17 cellular contexts compared by ENCODE assay signal in genomic region chrX:23374291-23374690, GRCh38. TPM values are rescaled to one million over a fixed set of nuclear protein-coding genes. Genes with fewer than 3 reads are reported as not detected.
A peak's percentile ranks its signal among the peaks of the same experiment; 100 is the strongest.
DNase-seq lines count a peak whose midpoint lies in the region; ATAC-seq, FAIRE-seq and TF ChIP-seq lines count a peak whose summit lies in the region.
"Had no signal": no experiment of that assay in that cellular context is flagged by ENCODE, and none has a peak within 500 bp of the region (broad histone marks: within the 10 kb centered on the region; RNA-seq: fewer than 3 reads in every experiment).

No MANE protein-coding gene starts in this region.

- H3K9me3 ChIP-seq in astrocyte (ENCODE audit: insufficient read depth, low read depth, low read length), result no peaks in the 10 kb centered on the region

- no peak overlapping the region for H3K4me3 Mint-ChIP-seq in astrocyte (ENCODE audit: unreplicated experiment)
- H3K4me3 Mint-ChIP-seq in stimulated activated memory B cell treated with anti-CD40 and anti-IgM and Interleukin-4, amounts not matched to agents 10 μg/mL and 1 μg/mL and 100 μg/mL, for 72 hours, result no peak overlapping the region
- H3K4me3 Mint-ChIP-seq: CD14-positive monocyte had no signal

- peaks cover 12% of the 10 kb centered on the region for H3K4me1 Mint-ChIP-seq in astrocyte (ENCODE audit: low read depth, unreplicated experiment)
- no peaks in the 10 kb centered on the region for H3K4me1 Mint-ChIP-seq in stimulated activated memory B cell treated with anti-CD40 and anti-IgM and Interleukin-4, amounts not matched to agents 10 μg/mL and 1 μg/mL and 100 μg/mL, for 72 hours
- H3K4me1 Mint-ChIP-seq: CD14-positive monocyte had no signal

- DNase-seq in Daoy (ENCODE audit: low read depth) (peak; percentile 14), NCI-H446 treated with DMSO at 0.1 percent for 48 hours (lab: John Stamatoyannopoulos, UW) (peak; percentile 2), astrocyte (ENCODE audit: low read depth) (no peak), myocyte (ENCODE audit: low read depth) (peak; percentile 51), dermis blood vessel endothelial cell (no peak)
- DNase-seq in activated naive CD4-positive, alpha-beta T cell (lab: John Stamatoyannopoulos, UW), result no peak
- DNase-seq: AML-193, MV-4-11, NCI-H1417, NCI-H187 treated with DMSO at 0.1 percent for 48 hours, NCI-H774, Right ventricle myocardium superior had no signal

- no peaks in the 10 kb centered on the region for H3K36me3 ChIP-seq in astrocyte (ENCODE audit: insufficient read depth, low read length)

- no peak overlapping the region for H3K9ac ChIP-seq in astrocyte (ENCODE audit: low read length)

- H3K79me2 ChIP-seq in astrocyte (ENCODE audit: insufficient read depth, low read length), result no peaks in the 10 kb centered on the region

- H3K27ac Mint-ChIP-seq in astrocyte (ENCODE audit: unreplicated experiment), result no peak overlapping the region
- no peak overlapping the region for H3K27ac Mint-ChIP-seq in stimulated activated memory B cell treated with anti-CD40 and anti-IgM and Interleukin-4, amounts not matched to agents 10 μg/mL and 1 μg/mL and 100 μg/mL, for 72 hours
- H3K27ac Mint-ChIP-seq: CD14-positive monocyte had no signal

- no peaks in the 10 kb centered on the region for H4K20me1 ChIP-seq in astrocyte (ENCODE audit: insufficient read depth, low read length)

- no peaks in the 10 kb centered on the region for H3K36me3 Mint-ChIP-seq in astrocyte (ENCODE audit: low read depth, unreplicated experiment)
- no peaks in the 10 kb centered on the region for H3K36me3 Mint-ChIP-seq in stimulated activated memory B cell treated with anti-CD40 and anti-IgM and Interleukin-4, amounts not matched to agents 10 μg/mL and 1 μg/mL and 100 μg/mL, for 72 hours
- H3K36me3 Mint-ChIP-seq: CD14-positive monocyte had no signal

- H3K4me2 ChIP-seq in astrocyte (ENCODE audit: low read length), result no peak overlapping the region

- TF ChIP-seq CTCF in astrocyte (IDR thresholded peaks at IDR 0.05; ENCODE audit: insufficient read depth, low read depth, low read length), result no peak

- H3K27me3 Mint-ChIP-seq in astrocyte (ENCODE audit: low read depth, unreplicated experiment), result no peaks in the 10 kb centered on the region
- no peaks in the 10 kb centered on the region for H3K27me3 Mint-ChIP-seq in stimulated activated memory B cell treated with anti-CD40 and anti-IgM and Interleukin-4, amounts not matched to agents 10 μg/mL and 1 μg/mL and 100 μg/mL, for 72 hours

- H3K4me1 ChIP-seq in astrocyte (ENCODE audit: insufficient read depth, low read length), result peaks cover 22% of the 10 kb centered on the region

- no peak for ATAC-seq in stimulated activated memory B cell treated with anti-CD40 and anti-IgM and Interleukin-4, amounts not matched to agents 10 μg/mL and 1 μg/mL and 100 μg/mL, for 72 hours
- ATAC-seq: HCT116, K562 had no signal

- H3K27me3 ChIP-seq in astrocyte (ENCODE audit: insufficient read depth, low read length), result no peaks in the 10 kb centered on the region

- H2AFZ ChIP-seq in astrocyte (ENCODE audit: low read depth, low read length), result no peak overlapping the region

- FAIRE-seq in astrocyte (lab: Jason Lieb, UNC), result no peak
- FAIRE-seq: K562 had no signal

- no peaks in the 10 kb centered on the region for H3K9me3 Mint-ChIP-seq in astrocyte (ENCODE audit: unreplicated experiment)
- no peaks in the 10 kb centered on the region for H3K9me3 Mint-ChIP-seq in stimulated activated memory B cell treated with anti-CD40 and anti-IgM and Interleukin-4, amounts not matched to agents 10 μg/mL and 1 μg/mL and 100 μg/mL, for 72 hours

- H3K27ac ChIP-seq in astrocyte (ENCODE audit: low read depth, low read length), result no peak overlapping the region
- H3K27ac ChIP-seq: SK-N-MC had no signal

- peak overlapping the region; percentile 10 for H3K4me3 ChIP-seq in astrocyte (ENCODE audit: insufficient read depth, low read depth, low read length)
- H3K4me3 ChIP-seq: K562, SK-N-MC had no signal

RNA-seq across cellular contexts. Expression of gene PTCHD1, which starts 39.6 kb away (rescaled TPM):
- 0.06 and 0.18 TPM in 2 replicates for total RNA-seq in Daoy (2014; rRNA removed; shearing (Covaris generic))
- total RNA-seq in astrocyte (0.05 and 0.14 TPM in 2 replicates), myocyte (0.03 and 0.16 TPM in 2 replicates), dermis blood vessel endothelial cell (not detected in 2 replicates)
- polyA plus RNA-seq in myocyte (2012), result not detected
- total RNA-seq: K562 had no signal
- polyA plus RNA-seq: CD14-positive monocyte, K562 had no signal

Comparison
In these comparisons a context has a peak if more than half of its experiments do, and no peak if none do; other contexts are left out.
1. DNase-seq: peak in Daoy (single experiment), NCI-H446 treated with DMSO at 0.1 percent for 48 hours (single experiment) and myocyte (single experiment); none in astrocyte (single experiment), dermis blood vessel endothelial cell (single experiment) and activated naive CD4-positive, alpha-beta T cell (0 of 4).